Comparison of ENCODE assay signal across 1 cellular context in genomic region chr3:112046599-112046998, GRCh38.
TF ChIP-seq lines count a peak whose summit lies in the region.

No MANE protein-coding gene starts in this region.

TF ChIP-seq in HCT116, 20 proteins besides CTCF, POLR2A, EP300 and RAD21 (continued from another document):
- TF ChIP-seq ZFX (IDR thresholded peaks at IDR 0.05) (no peak), MAX (IDR thresholded peaks at IDR 0.05) (no peak), TCF7L2 (IDR thresholded peaks at IDR 0.05; ENCODE audit: borderline replicate concordance, extremely low read depth, insufficient read depth, insufficient read length) (no peak)
